In the genomic region with DNA sequence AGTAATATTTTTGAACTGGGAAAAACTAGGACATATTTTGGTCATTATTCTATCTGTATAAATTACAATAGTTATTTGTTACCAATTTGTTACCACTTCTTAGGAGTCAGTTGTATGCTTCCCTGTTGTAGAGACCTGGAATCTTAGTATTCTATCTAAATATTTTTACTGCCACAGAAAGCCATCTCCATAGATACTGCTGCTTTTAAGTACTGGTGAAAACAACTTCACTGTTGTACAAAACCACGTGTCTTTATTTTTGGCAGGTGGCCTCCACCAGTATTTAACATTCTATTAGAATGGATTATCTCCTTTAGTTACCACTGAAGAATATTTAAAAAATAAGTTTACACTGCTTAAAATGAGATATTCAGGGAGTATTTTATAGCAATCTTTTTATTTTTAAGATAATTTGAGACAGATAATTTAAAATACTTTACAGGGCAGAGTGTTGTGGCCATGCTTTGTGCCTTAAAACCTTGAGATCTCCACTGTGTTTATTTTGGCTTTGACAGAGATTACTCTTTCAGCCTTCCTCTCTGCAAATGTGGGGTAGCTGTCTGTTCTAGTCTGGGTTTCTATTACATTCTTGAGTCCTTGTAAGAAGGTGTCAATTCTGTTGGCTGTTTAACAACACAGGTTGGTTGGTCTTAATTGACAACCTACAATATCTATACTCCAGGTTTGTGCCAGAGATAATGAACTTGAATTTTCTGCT, we compare ENCODE assay signal across 1 cellular context.
TF ChIP-seq lines count a peak whose summit lies in the region.

No MANE protein-coding gene starts in this region.

TF ChIP-seq in HepG2, 621 proteins besides CTCF, POLR2A, EP300 and RAD21 (continued from another document):
- TF ChIP-seq, protein P1, sequence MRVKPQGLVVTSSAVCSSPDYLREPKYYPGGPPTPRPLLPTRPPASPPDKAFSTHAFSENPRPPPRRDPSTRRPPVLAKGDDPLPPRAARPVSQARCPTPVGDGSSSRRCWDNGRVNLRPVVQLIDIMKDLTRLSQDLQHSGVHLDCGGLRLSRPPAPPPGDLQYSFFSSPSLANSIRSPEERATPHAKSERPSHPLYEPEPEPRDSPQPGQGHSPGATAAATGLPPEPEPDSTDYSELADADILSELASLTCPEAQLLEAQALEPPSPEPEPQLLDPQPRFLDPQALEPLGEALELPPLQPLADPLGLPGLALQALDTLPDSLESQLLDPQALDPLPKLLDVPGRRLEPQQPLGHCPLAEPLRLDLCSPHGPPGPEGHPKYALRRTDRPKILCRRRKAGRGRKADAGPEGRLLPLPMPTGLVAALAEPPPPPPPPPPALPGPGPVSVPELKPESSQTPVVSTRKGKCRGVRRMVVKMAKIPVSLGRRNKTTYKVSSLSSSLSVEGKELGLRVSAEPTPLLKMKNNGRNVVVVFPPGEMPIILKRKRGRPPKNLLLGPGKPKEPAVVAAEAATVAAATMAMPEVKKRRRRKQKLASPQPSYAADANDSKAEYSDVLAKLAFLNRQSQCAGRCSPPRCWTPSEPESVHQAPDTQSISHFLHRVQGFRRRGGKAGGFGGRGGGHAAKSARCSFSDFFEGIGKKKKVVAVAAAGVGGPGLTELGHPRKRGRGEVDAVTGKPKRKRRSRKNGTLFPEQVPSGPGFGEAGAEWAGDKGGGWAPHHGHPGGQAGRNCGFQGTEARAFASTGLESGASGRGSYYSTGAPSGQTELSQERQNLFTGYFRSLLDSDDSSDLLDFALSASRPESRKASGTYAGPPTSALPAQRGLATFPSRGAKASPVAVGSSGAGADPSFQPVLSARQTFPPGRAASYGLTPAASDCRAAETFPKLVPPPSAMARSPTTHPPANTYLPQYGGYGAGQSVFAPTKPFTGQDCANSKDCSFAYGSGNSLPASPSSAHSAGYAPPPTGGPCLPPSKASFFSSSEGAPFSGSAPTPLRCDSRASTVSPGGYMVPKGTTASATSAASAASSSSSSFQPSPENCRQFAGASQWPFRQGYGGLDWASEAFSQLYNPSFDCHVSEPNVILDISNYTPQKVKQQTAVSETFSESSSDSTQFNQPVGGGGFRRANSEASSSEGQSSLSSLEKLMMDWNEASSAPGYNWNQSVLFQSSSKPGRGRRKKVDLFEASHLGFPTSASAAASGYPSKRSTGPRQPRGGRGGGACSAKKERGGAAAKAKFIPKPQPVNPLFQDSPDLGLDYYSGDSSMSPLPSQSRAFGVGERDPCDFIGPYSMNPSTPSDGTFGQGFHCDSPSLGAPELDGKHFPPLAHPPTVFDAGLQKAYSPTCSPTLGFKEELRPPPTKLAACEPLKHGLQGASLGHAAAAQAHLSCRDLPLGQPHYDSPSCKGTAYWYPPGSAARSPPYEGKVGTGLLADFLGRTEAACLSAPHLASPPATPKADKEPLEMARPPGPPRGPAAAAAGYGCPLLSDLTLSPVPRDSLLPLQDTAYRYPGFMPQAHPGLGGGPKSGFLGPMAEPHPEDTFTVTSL (CRISPR knock-in tag; IDR thresholded peaks at IDR 0.05; ENCODE audit: borderline replicate concordance): no peak
- TF ChIP-seq NRL (CRISPR knock-in tag; IDR thresholded peaks at IDR 0.05; ENCODE audit: borderline replicate concordance): no peak
- TF ChIP-seq ZNF761 (CRISPR knock-in tag; conservative IDR thresholded peaks at IDR 0.05): no peak
- TF ChIP-seq, protein P2, sequence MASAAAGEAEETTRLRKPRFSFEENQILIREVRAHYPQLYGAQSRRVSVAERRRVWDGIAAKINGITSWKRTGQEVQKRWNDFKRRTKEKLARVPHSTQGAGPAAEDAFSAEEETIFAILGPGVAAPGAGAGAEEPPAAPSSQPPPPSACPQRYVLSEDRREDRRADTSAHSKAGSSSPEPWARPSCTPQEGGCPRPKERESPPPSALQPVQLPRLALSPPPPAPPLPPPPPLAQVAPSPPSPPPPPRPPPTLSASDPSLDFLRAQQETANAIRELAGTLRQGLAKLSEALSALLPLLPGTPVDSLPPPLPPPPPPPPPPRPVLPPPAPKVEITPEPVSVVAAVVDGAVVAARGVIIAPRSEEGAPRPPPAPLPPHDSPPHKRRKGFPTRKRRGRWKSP (CRISPR knock-in tag; IDR thresholded peaks at IDR 0.05): no peak
- TF ChIP-seq, protein P3, sequence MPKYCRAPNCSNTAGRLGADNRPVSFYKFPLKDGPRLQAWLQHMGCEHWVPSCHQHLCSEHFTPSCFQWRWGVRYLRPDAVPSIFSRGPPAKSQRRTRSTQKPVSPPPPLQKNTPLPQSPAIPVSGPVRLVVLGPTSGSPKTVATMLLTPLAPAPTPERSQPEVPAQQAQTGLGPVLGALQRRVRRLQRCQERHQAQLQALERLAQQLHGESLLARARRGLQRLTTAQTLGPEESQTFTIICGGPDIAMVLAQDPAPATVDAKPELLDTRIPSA (CRISPR knock-in tag; IDR thresholded peaks at IDR 0.05; ENCODE audit: borderline replicate concordance): no peak
- TF ChIP-seq SALL1 (CRISPR knock-in tag; IDR thresholded peaks at IDR 0.05): no peak
